Comparison of ENCODE assay signal across 8 cellular contexts in genomic region chr2:241686322-241686648, GRCh38. TPM values are rescaled to one million over a fixed set of nuclear protein-coding genes. Genes with fewer than 3 reads are reported as not detected.
A peak's percentile ranks its signal among the peaks of the same experiment; 100 is the strongest.
DNase-seq lines count a peak whose midpoint lies in the region; ATAC-seq, FAIRE-seq and TF ChIP-seq lines count a peak whose summit lies in the region.

No MANE protein-coding gene starts in this region.

- POLR2A ChIA-PET in activated CD4-positive, alpha-beta memory T cell treated with anti-CD3 and anti-CD28 coated beads for 36 hours (lab: Charles Lee), result interaction anchor here (0.7 to 4.1 kb wide), 10 partner anchors 9 to 370 kb away, joined by 3 to 53 read pairs (median 4); partner anchors contain the start of genes ATG4B, ING5 and THAP4

- peak overlapping the region; percentile 68 for H3K27ac Mint-ChIP-seq in activated CD4-positive, alpha-beta memory T cell treated with anti-CD3 and anti-CD28 coated beads for 36 hours

- CTCF ChIA-PET in activated CD4-positive, alpha-beta memory T cell treated with anti-CD3 and anti-CD28 coated beads for 36 hours (lab: Charles Lee), result interaction anchor here (0.7 to 3.9 kb wide), 7 partner anchors 14 to 192 kb away, joined by 3 to 40 read pairs (median 3); partner anchors contain the start of gene ING5

- no peak for DNase-seq in activated CD4-positive, alpha-beta memory T cell treated with anti-CD3 and anti-CD28 coated beads for 36 hours
- no peak for DNase-seq in left ventricle myocardium inferior
- DNase-seq in small intestine, result no peak
- no peak for DNase-seq in mucosa of gallbladder (ENCODE audit: low spot score)
- DNase-seq in kidney glomerular epithelial cell (lab: John Stamatoyannopoulos, UW), result no peak

- H3K4me1 Mint-ChIP-seq in activated CD4-positive, alpha-beta memory T cell treated with anti-CD3 and anti-CD28 coated beads for 36 hours (ENCODE audit: low read depth), result peaks cover 27% of the 10 kb centered on the region

- H3K27me3 ChIP-seq in left ventricle myocardium inferior (ENCODE audit: low read depth) (no peaks in the 10 kb centered on the region), small intestine (ENCODE audit: control insufficient read depth in 2 of 2, insufficient read depth in 2 of 2, low read length in 2 of 2) (no peaks in the 10 kb centered on the region)

- H3K36me3 Mint-ChIP-seq in activated CD4-positive, alpha-beta memory T cell treated with anti-CD3 and anti-CD28 coated beads for 36 hours, result peaks cover 30% of the 10 kb centered on the region

- H3K4me1 ChIP-seq in left ventricle myocardium inferior (peaks cover 42% of the 10 kb centered on the region), small intestine (ENCODE audit: control insufficient read depth in 2 of 2, insufficient read depth in 1 of 2, low read depth in 1 of 2, low read length in 1 of 2) (peaks cover 0 to 3% of the 10 kb centered on the region in 2 donors)

- H3K9me3 ChIP-seq in left ventricle myocardium inferior (replicated peaks), result no peaks in the 10 kb centered on the region
- no peaks in the 10 kb centered on the region for H3K9me3 ChIP-seq in small intestine (ENCODE audit: control insufficient read depth, low read depth)

- ATAC-seq in GM18505 (IDR thresholded peaks at IDR 0.05; ENCODE audit: unreplicated experiment), result peak; percentile 4
- peak; percentile 10 for ATAC-seq in HG02938 (IDR thresholded peaks at IDR 0.05; ENCODE audit: unreplicated experiment)
- no peak for ATAC-seq in GM21619 (IDR thresholded peaks at IDR 0.05; ENCODE audit: unreplicated experiment)

- TF ChIP-seq CTCF in left ventricle myocardium inferior (IDR thresholded peaks at IDR 0.05; ENCODE audit: borderline replicate concordance), result no peak

- no peaks in the 10 kb centered on the region for H3K27me3 Mint-ChIP-seq in activated CD4-positive, alpha-beta memory T cell treated with anti-CD3 and anti-CD28 coated beads for 36 hours

- no peaks in the 10 kb centered on the region for H3K9me3 Mint-ChIP-seq in activated CD4-positive, alpha-beta memory T cell treated with anti-CD3 and anti-CD28 coated beads for 36 hours

- peak overlapping the region; percentile 100 for H3K4me3 ChIP-seq in left ventricle myocardium inferior
- H3K4me3 ChIP-seq in small intestine (ENCODE audit: low read depth in 1 of 2, low read length in 2 of 2), result peak overlapping the region; percentile 54 to 94

- WGBS in small intestine, 3 donors, result 0 to 1% (median 0%) methylated on average over 29 to 37 of the region's 37 CpGs

- H3K27ac ChIP-seq in left ventricle myocardium inferior (replicated peaks), result peak overlapping the region; percentile 96
- H3K27ac ChIP-seq in small intestine (ENCODE audit: low read depth in 1 of 2, low read length in 1 of 2), result peak overlapping the region; percentile 36 to 45

- intact Hi-C loops in activated CD4-positive, alpha-beta memory T cell treated with anti-CD3 and anti-CD28 coated beads for 36 hours (cut with micrococcal nuclease), result loop anchor here (1.0 to 5.0 kb wide), 7 partner anchors 15 to 369 kb away; partner anchors contain the start of genes D2HGDH, FARP2, HDLBP and SEPTIN2
- intact Hi-C loops in left ventricle myocardium inferior (cut with micrococcal nuclease), result no loop called here

- FAIRE-seq in small intestine (lab: Jason Lieb, UNC), result no peak

- peak overlapping the region; percentile 98 for H3K4me3 Mint-ChIP-seq in activated CD4-positive, alpha-beta memory T cell treated with anti-CD3 and anti-CD28 coated beads for 36 hours

- TF ChIP-seq POLR2A in GM18505 (IDR thresholded peaks at IDR 0.05; ENCODE audit: borderline replicate concordance, extremely low read depth, insufficient read depth, insufficient read length), result no peak

- H3K36me3 ChIP-seq in left ventricle myocardium inferior (peaks cover 14% of the 10 kb centered on the region), small intestine (ENCODE audit: control insufficient read depth in 2 of 2, insufficient read depth in 2 of 2, low read length in 2 of 2) (no peaks in the 10 kb centered on the region)

RNA-seq across cellular contexts. Expression of gene DTYMK, which starts 0.3 kb away (rescaled TPM):
- total RNA-seq in activated CD4-positive, alpha-beta memory T cell treated with anti-CD3 and anti-CD28 coated beads for 36 hours, result 10 to 100 TPM; 85.9 to 88.7 TPM
- total RNA-seq in left ventricle myocardium inferior (10.6 TPM), mucosa of gallbladder (26.2 TPM)
- 10 to 100 TPM; 14.3 to 59.3 (median 15.4) TPM for polyA plus RNA-seq in small intestine

RNA-seq across cellular contexts. Expression of gene ING5, which starts 15.6 kb away (rescaled TPM):
- 10 to 100 TPM; 35.7 to 36.6 TPM for total RNA-seq in activated CD4-positive, alpha-beta memory T cell treated with anti-CD3 and anti-CD28 coated beads for 36 hours
- total RNA-seq in left ventricle myocardium inferior (20.0 TPM), mucosa of gallbladder (47.4 TPM)
- polyA plus RNA-seq in small intestine, result 10 to 100 TPM; 20.3 to 44.1 (median 26.8) TPM

RNA-seq across cellular contexts. Expression of gene D2HGDH, which starts 48.1 kb away (rescaled TPM):
- 10 to 100 TPM; 27.5 to 28.2 TPM for total RNA-seq in activated CD4-positive, alpha-beta memory T cell treated with anti-CD3 and anti-CD28 coated beads for 36 hours
- total RNA-seq in left ventricle myocardium inferior (17.8 TPM), mucosa of gallbladder (71.5 TPM)
- 10 to 100 TPM; 19.6 to 35.1 (median 31.9) TPM for polyA plus RNA-seq in small intestine

RNA-seq across cellular contexts. Expression of gene ATG4B, which starts 48.8 kb away (rescaled TPM):
- total RNA-seq in activated CD4-positive, alpha-beta memory T cell treated with anti-CD3 and anti-CD28 coated beads for 36 hours, result 10 to 100 TPM; 85.0 to 85.9 TPM
- total RNA-seq in left ventricle myocardium inferior, result 39.9 TPM
- polyA plus RNA-seq in small intestine, result 100 to 1,000 TPM in 1 of 3 donors, 10 to 100 TPM in 2; 44.2 to 196 (median 99.2) TPM
- 130 TPM for total RNA-seq in mucosa of gallbladder

RNA-seq across cellular contexts. Expression of gene THAP4, which starts 49.3 kb away (rescaled TPM):
- 10 to 100 TPM; 43.7 to 44.5 TPM for total RNA-seq in activated CD4-positive, alpha-beta memory T cell treated with anti-CD3 and anti-CD28 coated beads for 36 hours
- total RNA-seq in left ventricle myocardium inferior (68.8 TPM), mucosa of gallbladder (53.8 TPM)
- 100 to 1,000 TPM in 1 of 3 donors, 10 to 100 TPM in 2; 62.5 to 101 (median 80.5) TPM for polyA plus RNA-seq in small intestine
